ENCODE assay signal across 10 cellular contexts in genomic region chr9:114112778-114113585, GRCh38. TPM values are rescaled to one million over a fixed set of nuclear protein-coding genes. Genes with fewer than 3 reads are reported as not detected.
DNase-seq lines count a peak whose midpoint lies in the region; ATAC-seq and TF ChIP-seq lines count a peak whose summit lies in the region.
"Had no signal": no experiment of that assay in that cellular context is flagged by ENCODE, and none has a peak within 500 bp of the region (broad histone marks: within the 10 kb centered on the region; RNA-seq: fewer than 3 reads in every experiment).

No MANE protein-coding gene starts in this region.

- H3K9me3 Mint-ChIP-seq in chondrocyte (ENCODE audit: low read depth) = no peaks in the 10 kb centered on the region

- no peaks in the 10 kb centered on the region for H3K36me3 Mint-ChIP-seq in chondrocyte (ENCODE audit: low read depth)

- 18 to 29% (median 19%) methylated on average over 8 to 10 of the region's 10 CpGs for WGBS in stomach, 5 donors

- intact Hi-C loops in stomach (cut with DNase I; ENCODE audit: low total_unique reads) = no loop called here

- no peak overlapping the region for H3K4me3 ChIP-seq in stomach

- peak; percentile 20 for DNase-seq in HT1080 (ENCODE audit: low read depth)
- no peak for DNase-seq in chondrocyte (ENCODE audit: low spot score)
- DNase-seq in kidney tubule cell (ENCODE audit: low spot score) = peak; percentile 81
- DNase-seq in stomach = peak; percentile 73
- DNase-seq: NCI-H1436 treated with DMSO at 0.1 percent for 48 hours, T-helper 17 cell had no signal

- H3K36me3 ChIP-seq in stomach = no peaks in the 10 kb centered on the region

- peaks cover 8 to 23% (median 17%) of the 10 kb centered on the region in 4 donors for H3K4me1 ChIP-seq in stomach

- H3K27ac ChIP-seq in stomach = peak overlapping the region in 1 of 5 donors; percentile 13

- peak overlapping the region; percentile 13 for H3K27ac Mint-ChIP-seq in chondrocyte (ENCODE audit: unreplicated experiment)
- H3K27ac Mint-ChIP-seq: T-helper 17 cell had no signal

- TF ChIP-seq CTCF in chondrocyte (IDR thresholded peaks at IDR 0.05) (no peak), stomach (IDR thresholded peaks at IDR 0.05) (no peak)

- TF ChIP-seq EP300 in stomach (IDR thresholded peaks at IDR 0.05) = no peak

- H3K4me3 Mint-ChIP-seq in chondrocyte (ENCODE audit: unreplicated experiment) = no peak overlapping the region
- H3K4me3 Mint-ChIP-seq: T-helper 17 cell had no signal

- peaks cover 0 to 33% (median 0%) of the 10 kb centered on the region in 3 donors for H3K27me3 ChIP-seq in stomach

- H3K9me3 ChIP-seq in stomach = no peaks in the 10 kb centered on the region

- H3K4me1 Mint-ChIP-seq in chondrocyte (ENCODE audit: low read depth) = peaks cover 29% of the 10 kb centered on the region

- peaks cover 13% of the 10 kb centered on the region for H3K27me3 Mint-ChIP-seq in chondrocyte (ENCODE audit: low read depth)

- no peak for TF ChIP-seq POLR2A in stomach (IDR thresholded peaks at IDR 0.05)

- ATAC-seq in HG02852 (IDR thresholded peaks at IDR 0.05; ENCODE audit: unreplicated experiment) (no peak), HG02588 (IDR thresholded peaks at IDR 0.05; ENCODE audit: unreplicated experiment) (no peak), GM18502 (IDR thresholded peaks at IDR 0.05; ENCODE audit: poor library complexity, unreplicated experiment) (no peak), GM18511 (IDR thresholded peaks at IDR 0.05; ENCODE audit: unreplicated experiment) (no peak)
- ATAC-seq: T-helper 17 cell had no signal

RNA-seq across cellular contexts. Expression of gene KIF12, which starts 13.9 kb away (rescaled TPM):
- not detected in 2 replicates for total RNA-seq in HT1080 (2014; rRNA removed; shearing (Covaris generic))
- polyA plus RNA-seq in HT1080 (2015; cell fraction: cytosol; rRNA removed) = 0.08 and 0.10 TPM in 2 replicates
- polyA plus RNA-seq in HT1080 (2015; cell fraction: nucleus; rRNA removed) = 0.19 and 0.22 TPM in 2 replicates
- total RNA-seq in chondrocyte (0.39 to 1.4 TPM (median 0.70 TPM) in 3 replicates), stomach (10 to 100 TPM in 4 of 5 donors, 1 to 10 TPM in 1; 3.9 to 79.4 (median 18.7) TPM)
- polyA plus RNA-seq in stomach = 10 to 100 TPM in 2 of 3 donors, 1 to 10 TPM in 1; 4.1 to 20.0 (median 13.9) TPM
- total RNA-seq: T-helper 17 cell had no signal

RNA-seq across cellular contexts. Expression of gene AMBP, which starts 34.9 kb away (rescaled TPM):
- 0.30 and 0.47 TPM in 2 replicates for total RNA-seq in HT1080 (2014; rRNA removed; shearing (Covaris generic))
- polyA plus RNA-seq in HT1080 (2015; cell fraction: cytosol; rRNA removed) = 0.16 TPM in 1 of 2 replicates, not detected in the other
- 0.25 TPM in 1 of 2 replicates, not detected in the other for polyA plus RNA-seq in HT1080 (2015; cell fraction: nucleus; rRNA removed)
- not detected in 3 replicates for total RNA-seq in chondrocyte
- 1 to 10 TPM in 2 of 5 donors, under 1 TPM in 1, not detected in 2; 0.89 to 3.3 (median 2.3) TPM for total RNA-seq in stomach
- polyA plus RNA-seq in stomach = 1 to 10 TPM; 1.4 to 2.9 (median 2.6) TPM
- total RNA-seq: T-helper 17 cell had no signal

RNA-seq across cellular contexts. Expression of gene COL27A1, which starts 42.4 kb away (rescaled TPM):
- total RNA-seq in HT1080 (2014; rRNA removed; shearing (Covaris generic)) = 19.1 and 21.1 TPM in 2 replicates
- polyA plus RNA-seq in HT1080 (2015; cell fraction: cytosol; rRNA removed) = 7.8 and 8.5 TPM in 2 replicates
- 152 and 154 TPM in 2 replicates for polyA plus RNA-seq in HT1080 (2015; cell fraction: nucleus; rRNA removed)
- total RNA-seq in chondrocyte (45.9 to 52.9 TPM (median 48.5 TPM) in 3 replicates), stomach (10 to 100 TPM in 3 of 5 donors, 1 to 10 TPM in 2; 2.9 to 26.3 (median 21.1) TPM)
- 1 to 10 TPM; 3.4 to 7.1 (median 5.6) TPM for polyA plus RNA-seq in stomach
